Comparison of ENCODE assay signal across 8 cellular contexts in the genomic region with DNA sequence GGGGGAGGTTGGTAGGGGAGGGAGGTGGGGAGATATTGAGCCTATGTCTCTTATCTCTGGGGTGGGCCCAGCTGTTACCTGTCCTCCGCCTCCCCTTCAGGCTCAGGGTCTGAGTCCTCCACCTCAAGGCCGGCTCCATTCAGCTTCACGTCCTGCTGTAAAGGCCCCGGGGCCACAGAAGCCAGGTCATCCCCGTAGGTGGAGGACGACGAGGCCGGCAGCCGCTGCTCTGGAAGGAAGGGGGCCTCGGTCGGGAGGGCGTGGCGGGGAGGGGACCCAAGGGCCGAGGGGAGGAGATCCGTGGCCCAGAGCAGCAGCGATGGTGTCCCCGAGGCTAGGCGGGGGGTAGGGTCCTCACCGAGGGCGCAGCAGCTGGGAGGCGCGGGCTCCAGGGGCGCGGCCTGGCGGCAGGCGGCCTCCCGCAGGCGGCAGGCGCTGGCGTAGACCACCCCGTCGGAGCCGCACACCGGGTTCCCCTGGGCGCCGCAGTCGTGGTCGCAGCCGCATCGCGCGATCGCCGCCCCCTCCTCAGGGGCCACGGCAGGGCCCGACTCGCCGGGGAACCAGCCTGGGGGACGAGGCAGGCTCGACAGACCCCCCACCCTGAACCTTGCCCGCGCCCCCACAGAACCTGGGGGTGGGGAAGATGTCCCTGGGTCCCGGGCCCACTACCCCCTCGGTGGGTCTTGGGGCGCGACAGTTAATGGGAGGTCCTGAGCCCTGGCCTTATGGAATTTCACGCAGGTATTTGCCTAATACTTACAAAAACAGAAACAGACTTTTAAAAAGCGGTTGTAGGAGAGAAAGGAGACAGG.
A peak's percentile ranks its signal among the peaks of the same experiment; 100 is the strongest.
DNase-seq lines count a peak whose midpoint lies in the region; ATAC-seq and TF ChIP-seq lines count a peak whose summit lies in the region.

No MANE protein-coding gene starts in this region.

- no peak overlapping the region for H3K27ac Mint-ChIP-seq in nephron progenitor cell

- ATAC-seq in GM19452 (IDR thresholded peaks at IDR 0.05; ENCODE audit: unreplicated experiment): peak; percentile 6
- ATAC-seq in HG03565 (IDR thresholded peaks at IDR 0.05; ENCODE audit: unreplicated experiment): no peak

- H3K4me1 ChIP-seq in duodenal mucosa (ENCODE audit: control insufficient read depth in 1 of 2, insufficient read depth in 2 of 2, low read length in 2 of 2): peaks cover 0 to 8% of the 10 kb centered on the region in 2 donors

- peak overlapping the region; percentile 79 for H3K4me3 Mint-ChIP-seq in nephron progenitor cell

- no peaks in the 10 kb centered on the region for H3K9me3 Mint-ChIP-seq in nephron progenitor cell

- no peaks in the 10 kb centered on the region for H3K36me3 ChIP-seq in duodenal mucosa (ENCODE audit: control insufficient read depth in 1 of 2, insufficient read depth in 2 of 2, low read length in 2 of 2)

- H3K27me3 ChIP-seq in duodenal mucosa (ENCODE audit: control insufficient read depth in 1 of 2, insufficient read depth in 2 of 2, low read length in 2 of 2): peaks cover 0 to 3% of the 10 kb centered on the region in 2 donors

- peak overlapping the region; percentile 61 to 71 for H3K4me3 ChIP-seq in duodenal mucosa (ENCODE audit: low read depth in 1 of 2, low read length in 2 of 2)

- no peak for TF ChIP-seq CTCF in nephron progenitor cell (IDR thresholded peaks at IDR 0.05)

- DNase-seq in HuH-7.5 (ENCODE audit: low spot score) (peak; percentile 64), nephron progenitor cell (peak; percentile 56), Kasumi-1 (lab: John Stamatoyannopoulos, UW) (no peak), NCI-H1930 (lab: John Stamatoyannopoulos, UW) (no peak), DMS79 treated with DMSO at 0.1 percent for 48 hours (lab: John Stamatoyannopoulos, UW) (no peak)

- peak overlapping the region; percentile 25 for H3K27ac ChIP-seq in duodenal mucosa (ENCODE audit: low read depth, low read length)

- H3K27me3 Mint-ChIP-seq in nephron progenitor cell (ENCODE audit: low read depth, poor library complexity): peaks cover 43% of the 10 kb centered on the region

- peak overlapping the region; percentile 32 to 39 for H3K9ac ChIP-seq in duodenal mucosa (ENCODE audit: low read depth in 1 of 2, low read length in 2 of 2)

- peaks cover 15% of the 10 kb centered on the region for H3K4me1 Mint-ChIP-seq in nephron progenitor cell

- no peaks in the 10 kb centered on the region for H3K36me3 Mint-ChIP-seq in nephron progenitor cell (ENCODE audit: low read depth)

- H3K9me3 ChIP-seq in duodenal mucosa (ENCODE audit: control insufficient read depth in 1 of 2, low read length in 2 of 2): no peaks in the 10 kb centered on the region

Comparison
In these comparisons a context has a peak if more than half of its experiments do, and no peak if none do; other contexts are left out.
1. DNase-seq: peak in HuH-7.5 (single experiment) and nephron progenitor cell (single experiment); none in Kasumi-1 (0 of 2), NCI-H1930 (0 of 2) and DMS79 treated with DMSO at 0.1 percent for 48 hours (single experiment).